ENCODE assay signal across 27 cellular contexts in genomic region chr5:156219483-156219882, GRCh38.
"Had no signal": no experiment of that assay in that cellular context is flagged by ENCODE, and none has a peak within 500 bp of the region (broad histone marks: within the 10 kb centered on the region; RNA-seq: fewer than 3 reads in every experiment).

No MANE protein-coding gene starts in this region.

- H3K9me3 Mint-ChIP-seq: activated CD4-positive, alpha-beta T cell treated with anti-CD3 and anti-CD28 coated beads, Interleukin-2, amount 10 ng/mL, durations not matched to agents 24 days and 14 days; activated T-helper 17 cell treated with anti-CD3 and anti-CD28 coated beads, Interleukin-2, amount 50 U/mL, for 72 hours; neural progenitor cell; stimulated activated memory B cell treated with anti-CD40 and anti-IgM and Interleukin-4, amounts not matched to agents 10 μg/mL and 1 μg/mL and 100 μg/mL, for 72 hours had no signal

- H3K4me1 Mint-ChIP-seq: activated CD4-positive, alpha-beta T cell treated with anti-CD3 and anti-CD28 coated beads, Interleukin-2, amount 10 ng/mL, durations not matched to agents 24 days and 14 days; activated T-helper 17 cell treated with anti-CD3 and anti-CD28 coated beads, Interleukin-2, amount 50 U/mL, for 72 hours; mesothelial cell of epicardium; naive thymus-derived CD8-positive, alpha-beta T cell; neural progenitor cell; stimulated activated memory B cell treated with anti-CD40 and anti-IgM and Interleukin-4, amounts not matched to agents 10 μg/mL and 1 μg/mL and 100 μg/mL, for 72 hours; stimulated activated naive CD8-positive, alpha-beta T cell treated with anti-CD3 and anti-CD28 coated beads, Interleukin-15, amount 100 ng/mL, for 72 hours; T-helper 17 cell had no signal

- H3K4me3 Mint-ChIP-seq: activated CD4-positive, alpha-beta memory T cell treated with anti-CD3 and anti-CD28 coated beads for 36 hours; activated CD4-positive, alpha-beta T cell treated with anti-CD3 and anti-CD28 coated beads, Interleukin-2, amount 10 ng/mL, durations not matched to agents 24 days and 14 days; activated T-cell treated with anti-CD3 and anti-CD28 coated beads, Interleukin-2, amount 50 U/mL, for 4 hours; activated T-helper 17 cell treated with anti-CD3 and anti-CD28 coated beads, Interleukin-2, amount 50 U/mL, for 72 hours; mesothelial cell of epicardium; naive thymus-derived CD8-positive, alpha-beta T cell; neural progenitor cell; stimulated activated memory B cell treated with anti-CD40 and anti-IgM and Interleukin-4, amounts not matched to agents 10 μg/mL and 1 μg/mL and 100 μg/mL, for 72 hours; stimulated activated naive CD8-positive, alpha-beta T cell treated with anti-CD3 and anti-CD28 coated beads, Interleukin-15, amount 100 ng/mL, for 72 hours; T-helper 17 cell had no signal

- H3K36me3 Mint-ChIP-seq: activated CD4-positive, alpha-beta memory T cell treated with anti-CD3 and anti-CD28 coated beads for 36 hours; mesothelial cell of epicardium; naive thymus-derived CD8-positive, alpha-beta T cell; neural progenitor cell; stimulated activated memory B cell treated with anti-CD40 and anti-IgM and Interleukin-4, amounts not matched to agents 10 μg/mL and 1 μg/mL and 100 μg/mL, for 72 hours had no signal

- H3K27ac Mint-ChIP-seq: activated CD4-positive, alpha-beta memory T cell treated with anti-CD3 and anti-CD28 coated beads for 36 hours; activated CD4-positive, alpha-beta T cell treated with anti-CD3 and anti-CD28 coated beads, Interleukin-2, amount 10 ng/mL, durations not matched to agents 24 days and 14 days; activated T-helper 17 cell treated with anti-CD3 and anti-CD28 coated beads, Interleukin-2, amount 50 U/mL, for 72 hours; mesothelial cell of epicardium; naive thymus-derived CD8-positive, alpha-beta T cell; neural progenitor cell; stimulated activated memory B cell treated with anti-CD40 and anti-IgM and Interleukin-4, amounts not matched to agents 10 μg/mL and 1 μg/mL and 100 μg/mL, for 72 hours; stimulated activated naive CD8-positive, alpha-beta T cell treated with anti-CD3 and anti-CD28 coated beads, Interleukin-15, amount 100 ng/mL, for 72 hours; T-helper 17 cell had no signal

- DNase-seq: activated CD4-positive, alpha-beta memory T cell treated with anti-CD3 and anti-CD28 coated beads for 36 hours; activated CD4-positive, alpha-beta T cell treated with anti-CD3 and anti-CD28 coated beads, Interleukin-2, amount 10 ng/mL, durations not matched to agents 24 days and 14 days; activated CD4-positive, CD25-positive, alpha-beta regulatory T cell treated with anti-CD3 and anti-CD28 coated beads, Interleukin-2, amount 50 U/mL, for 72 hours; activated gamma-delta T cell treated with Interleukin-2 at 50 U/mL for 16 hours; activated naive CD4-positive, alpha-beta T cell treated with anti-CD3 and anti-CD28 coated beads, Interleukin-2, amount 50 U/mL, for 16 hours; activated T-cell treated with anti-CD3 and anti-CD28 coated beads, Interleukin-2, amount 50 U/mL, for 4 hours; amniotic stem cell; brain microvascular endothelial cell; central memory CD4-positive, alpha-beta T cell; foreskin fibroblast; naive thymus-derived CD8-positive, alpha-beta T cell; occipital lobe; right lobe of liver; small intestine; stimulated activated CD4-positive, alpha-beta T cell treated with anti-CD3 and anti-CD28 coated beads, Interleukin-4, amount 100 ng/mL, for 24 hours; stimulated activated naive CD8-positive, alpha-beta T cell treated with anti-CD3 and anti-CD28 coated beads, Interleukin-15, amount 100 ng/mL, for 72 hours; substantia nigra; T-helper 17 cell; T1000; upper lobe of left lung had no signal

- FAIRE-seq: astrocyte, endothelial cell of umbilical vein, islet of Langerhans, small intestine had no signal

- H3K27me3 Mint-ChIP-seq: activated CD4-positive, alpha-beta memory T cell treated with anti-CD3 and anti-CD28 coated beads for 36 hours; activated T-helper 17 cell treated with anti-CD3 and anti-CD28 coated beads, Interleukin-2, amount 50 U/mL, for 72 hours; stimulated activated memory B cell treated with anti-CD40 and anti-IgM and Interleukin-4, amounts not matched to agents 10 μg/mL and 1 μg/mL and 100 μg/mL, for 72 hours; stimulated activated naive CD8-positive, alpha-beta T cell treated with anti-CD3 and anti-CD28 coated beads, Interleukin-15, amount 100 ng/mL, for 72 hours; T-helper 17 cell had no signal

- ATAC-seq: activated T-cell treated with anti-CD3 and anti-CD28 coated beads, Interleukin-2, amount 50 U/mL, for 4 hours; activated T-helper 17 cell treated with anti-CD3 and anti-CD28 coated beads, Interleukin-2, amount 50 U/mL, for 72 hours; naive thymus-derived CD8-positive, alpha-beta T cell; right lobe of liver; stimulated activated memory B cell treated with anti-CD40 and anti-IgM and Interleukin-4, amounts not matched to agents 10 μg/mL and 1 μg/mL and 100 μg/mL, for 72 hours; stimulated activated naive CD8-positive, alpha-beta T cell treated with anti-CD3 and anti-CD28 coated beads, Interleukin-15, amount 100 ng/mL, for 72 hours; T-helper 17 cell had no signal
